23 cellular contexts compared by ENCODE assay signal in the genomic region with DNA sequence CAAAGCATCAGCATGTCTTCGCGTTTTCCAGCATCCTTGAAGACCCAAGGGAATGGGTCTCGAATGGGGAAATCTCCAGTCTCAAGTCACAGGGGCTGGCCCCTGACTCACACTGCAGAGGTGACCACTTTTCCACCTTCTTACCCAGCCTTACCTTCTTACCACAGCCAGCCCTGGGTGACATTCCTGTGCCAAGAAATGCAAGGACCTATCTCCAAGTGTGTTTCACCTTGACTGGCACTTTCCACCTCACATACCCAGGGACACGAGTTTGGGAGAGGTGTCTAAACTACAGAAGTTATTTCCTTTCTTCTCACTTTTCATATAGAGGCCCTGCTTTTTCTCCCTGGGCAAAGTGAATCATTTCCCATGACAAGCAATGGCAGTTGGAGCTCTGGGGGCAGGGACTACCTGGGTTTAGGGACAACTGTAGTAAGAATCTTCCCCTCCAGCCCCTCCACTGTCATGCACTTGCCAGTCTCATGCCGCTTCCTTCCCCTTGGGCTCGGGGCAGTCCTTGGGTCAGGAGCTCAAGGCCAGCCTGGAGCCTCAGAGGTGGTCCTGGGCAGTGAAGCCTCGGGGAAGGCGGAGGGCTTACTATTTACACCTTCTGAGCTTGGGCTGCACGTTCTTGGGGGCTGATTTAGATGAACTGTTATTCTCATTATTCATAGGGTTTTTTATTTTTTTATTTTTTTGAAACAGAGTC. TPM values are rescaled to one million over a fixed set of nuclear protein-coding genes. Genes with fewer than 3 reads are reported as not detected.
"Had no signal": no experiment of that assay in that cellular context is flagged by ENCODE, and none has a peak within 500 bp of the region (broad histone marks: within the 10 kb centered on the region; RNA-seq: fewer than 3 reads in every experiment).

No MANE protein-coding gene starts in this region.

- H3K4me3 Mint-ChIP-seq: activated naive CD8-positive, alpha-beta T cell treated with anti-CD3 and anti-CD28 coated beads for 36 hours; activated T-cell treated with anti-CD3 and anti-CD28 coated beads, Interleukin-2, amount 50 U/mL, for 4 hours; dendritic cell treated with granulocyte-macrophage colony-stimulating factor and Interleukin-4, amounts not matched to agents 40 ng/mL and 50 ng/mL, for 4 days; immature natural killer cell; memory B cell; neural progenitor cell had no signal

- H3K4me3 ChIP-seq: left ventricle myocardium inferior, neural progenitor cell, psoas muscle, SK-N-MC had no signal

- H3K36me3 Mint-ChIP-seq: activated naive CD8-positive, alpha-beta T cell treated with anti-CD3 and anti-CD28 coated beads for 36 hours; immature natural killer cell; memory B cell; neural progenitor cell had no signal

- H2AFZ ChIP-seq: neural progenitor cell had no signal

- H3K4me1 ChIP-seq: foreskin keratinocyte, left ventricle myocardium inferior, psoas muscle had no signal

- H3K4me1 Mint-ChIP-seq: immature natural killer cell had no signal

- H3K27ac Mint-ChIP-seq: activated naive CD8-positive, alpha-beta T cell treated with anti-CD3 and anti-CD28 coated beads for 36 hours; activated T-helper 2 cell treated with anti-CD3 and anti-CD28 coated beads, Interferon-gamma antibody, Interleukin-2, Interleukin-4, amounts not matched to agents 10 μg/mL and 5 μg/mL and 100 μg/mL, durations not matched to agents 14 hours and 24 hours and 36 hours; dendritic cell treated with granulocyte-macrophage colony-stimulating factor and Interleukin-4, amounts not matched to agents 40 ng/mL and 50 ng/mL, for 4 days; immature natural killer cell; memory B cell; neural progenitor cell had no signal

- H3K36me3 ChIP-seq: left ventricle myocardium inferior, neural progenitor cell had no signal

- H3K27ac ChIP-seq: foreskin keratinocyte, left ventricle myocardium inferior, neural progenitor cell, psoas muscle, SK-N-MC, VCaP had no signal

- H3K27me3 ChIP-seq: neural progenitor cell had no signal

- ATAC-seq: activated T-cell treated with anti-CD3 and anti-CD28 coated beads, Interleukin-2, amount 50 U/mL, for 4 hours; foreskin keratinocyte; psoas muscle; right cardiac atrium; stimulated activated naive CD8-positive, alpha-beta T cell treated with anti-CD3 and anti-CD28 coated beads, Interleukin-15, Interleukin-2, amounts not matched to agents 100 U/mL and 50 U/mL, for 24 hours had no signal

- H3K9me3 Mint-ChIP-seq: activated naive CD8-positive, alpha-beta T cell treated with anti-CD3 and anti-CD28 coated beads for 36 hours; activated T-cell treated with anti-CD3 and anti-CD28 coated beads, Interleukin-2, amount 50 U/mL, for 4 hours; activated T-helper 2 cell treated with anti-CD3 and anti-CD28 coated beads, Interferon-gamma antibody, Interleukin-2, Interleukin-4, amounts not matched to agents 10 μg/mL and 5 μg/mL and 100 μg/mL, durations not matched to agents 14 hours and 24 hours and 36 hours; dendritic cell treated with granulocyte-macrophage colony-stimulating factor and Interleukin-4, amounts not matched to agents 40 ng/mL and 50 ng/mL, for 4 days; immature natural killer cell; memory B cell; neural progenitor cell had no signal

- H3K4me2 ChIP-seq: neural progenitor cell had no signal

- H3K9me3 ChIP-seq: left ventricle myocardium inferior, psoas muscle had no signal

- DNase-seq: activated CD4-positive, CD25-positive, alpha-beta regulatory T cell treated with anti-CD3 and anti-CD28 coated beads, Interleukin-2, amount 50 U/mL, for 72 hours; activated CD8-positive, alpha-beta memory T cell treated with anti-CD3 and anti-CD28 coated beads for 24 hours; activated CD8-positive, alpha-beta memory T cell treated with anti-CD3 and anti-CD28 coated beads, Interleukin-2, amount 50 U/mL, for 48 hours; activated naive CD4-positive, alpha-beta T cell treated with Interleukin-2 at 50 U/mL for 16 hours; activated naive CD8-positive, alpha-beta T cell treated with anti-CD3 and anti-CD28 coated beads for 36 hours; activated T-cell treated with anti-CD3 and anti-CD28 coated beads, Interleukin-2, amount 50 U/mL, for 4 hours; effector CD8-positive, alpha-beta T cell; foreskin keratinocyte; immature natural killer cell; kidney glomerular epithelial cell; left ventricle myocardium inferior; psoas muscle; right cardiac atrium; stimulated activated CD4-positive, alpha-beta T cell treated with anti-CD3 and anti-CD28 coated beads, Interleukin-4, amount 100 ng/mL, for 24 hours; stimulated activated naive CD8-positive, alpha-beta T cell treated with anti-CD3 and anti-CD28 coated beads, Interleukin-15, Interleukin-2, amounts not matched to agents 100 U/mL and 50 U/mL, for 24 hours had no signal

- H3K9ac ChIP-seq: neural progenitor cell had no signal

RNA-seq across cellular contexts. Expression of a gene that starts 16.8 kb away (rescaled TPM):
- total RNA-seq: activated T-helper 2 cell treated with anti-CD3 and anti-CD28 coated beads, Interferon-gamma antibody, Interleukin-2, Interleukin-4, amounts not matched to agents 10 μg/mL and 5 μg/mL and 100 μg/mL, durations not matched to agents 14 hours and 24 hours and 36 hours; glomerular endothelial cell; T-helper 2 cell treated with Interferon-gamma antibody and Interleukin-4, amounts not matched to agents 100 ng/mL and 5 ng/mL, for 36 hours had no signal
